Comparison of ENCODE assay signal across 12 cellular contexts in the genomic region with DNA sequence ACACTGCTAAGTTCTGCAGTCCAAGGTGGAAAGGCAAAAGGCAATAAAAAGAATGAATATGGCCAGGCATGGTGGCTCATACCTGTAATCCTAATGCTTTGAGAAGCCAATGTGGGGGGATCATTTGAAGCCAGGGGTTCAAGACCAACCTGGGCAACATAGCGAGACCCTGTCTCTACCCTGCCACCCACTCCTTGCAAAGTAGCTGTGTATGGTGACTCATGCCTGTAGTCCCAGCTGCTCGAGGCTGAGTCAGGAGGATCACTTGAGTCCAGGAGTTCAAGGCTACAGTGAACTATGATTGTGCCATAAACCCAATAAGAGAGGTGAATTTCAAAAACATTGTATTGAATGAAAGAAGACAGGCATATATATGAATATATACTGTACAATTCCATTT. TPM values are rescaled to one million over a fixed set of nuclear protein-coding genes. Genes with fewer than 3 reads are reported as not detected.
DNase-seq lines count a peak whose midpoint lies in the region; ATAC-seq, FAIRE-seq and TF ChIP-seq lines count a peak whose summit lies in the region.
"Had no signal": no experiment of that assay in that cellular context is flagged by ENCODE, and none has a peak within 500 bp of the region (broad histone marks: within the 10 kb centered on the region; RNA-seq: fewer than 3 reads in every experiment).

No MANE protein-coding gene starts in this region.

- H2AFZ ChIP-seq in endothelial cell of umbilical vein (ENCODE audit: low read depth, low read length), result no peak overlapping the region

- H3K36me3 Mint-ChIP-seq in T-cell, result peaks cover 4% of the 10 kb centered on the region
- no peaks in the 10 kb centered on the region for H3K36me3 Mint-ChIP-seq in glutamatergic neuron (ENCODE audit: unreplicated experiment)

- no peaks in the 10 kb centered on the region for H3K27me3 ChIP-seq in endothelial cell of umbilical vein (ENCODE audit: control insufficient read depth in 2 of 2, insufficient read depth in 2 of 2, low read length in 2 of 2)
- H3K27me3 ChIP-seq in skeletal muscle satellite cell (ENCODE audit: control insufficient read depth, insufficient read depth, low read length), result no peaks in the 10 kb centered on the region
- no peaks in the 10 kb centered on the region for H3K27me3 ChIP-seq in WERI-Rb-1 (ENCODE audit: insufficient read depth, low read depth, severe bottlenecking)
- H3K27me3 ChIP-seq: thyroid gland had no signal

- no TSS peak for BruUV-seq in endothelial cell of umbilical vein (replicated peaks; lab: Mats Ljungman, UMichigan)

- H3K4me3 ChIP-seq in endothelial cell of umbilical vein (replicated peaks in 1 of 3; ENCODE audit: insufficient read depth in 1 of 3, low read depth in 1 of 3, low read length in 3 of 3) (peak overlapping the region in 2 of 3 experiments; percentile 93 to 100), skeletal muscle satellite cell (ENCODE audit: low read length) (peak overlapping the region; percentile 90), WERI-Rb-1 (ENCODE audit: low read depth, low read length) (no peak overlapping the region)

- H3K36me3 ChIP-seq in endothelial cell of umbilical vein (ENCODE audit: control insufficient read depth in 2 of 2, extremely low read depth in 1 of 2, insufficient read depth in 2 of 2, low read length in 2 of 2), result peaks cover 0 to 2% of the 10 kb centered on the region in 2 experiments
- peaks cover 9% of the 10 kb centered on the region for H3K36me3 ChIP-seq in skeletal muscle satellite cell (ENCODE audit: insufficient read depth, low read length)
- H3K36me3 ChIP-seq in WERI-Rb-1, result peaks cover 4% of the 10 kb centered on the region; the same call in 1 of the 2 replicates
- H3K36me3 ChIP-seq: thyroid gland had no signal

- H3K27ac Mint-ChIP-seq in T-cell (peak overlapping the region; percentile 69 to 82), glutamatergic neuron (ENCODE audit: unreplicated experiment) (no peak overlapping the region)

- H3K4me2 ChIP-seq in endothelial cell of umbilical vein (ENCODE audit: insufficient read depth, low read length), result peak overlapping the region; percentile 97
- H3K4me2 ChIP-seq in skeletal muscle satellite cell (ENCODE audit: low read length), result peak overlapping the region; percentile 83

- CTCF ChIA-PET in T-cell (lab: Charles Lee) (interaction anchor here (0.6 to 1.6 kb wide), 8 partner anchors 11 to 619 kb away, joined by 3 to 6 read pairs (median 4); no protein-coding TSS in a partner anchor), endothelial cell of umbilical vein (lab: Charles Lee) (interaction anchor here (1.0 to 1.7 kb wide), 6 partner anchors 13 to 605 kb away, joined by 4 to 8 read pairs (median 4); no protein-coding TSS in a partner anchor)

- H4K20me1 ChIP-seq in endothelial cell of umbilical vein (replicated peaks; ENCODE audit: control insufficient read depth, extremely low read depth, insufficient read depth, low read length), result peaks cover 40% of the 10 kb centered on the region

- peaks cover 3% of the 10 kb centered on the region for H3K9me1 ChIP-seq in endothelial cell of umbilical vein (replicated peaks; ENCODE audit: control insufficient read depth, extremely low read depth, insufficient read depth, low read length)

- POLR2A ChIA-PET in T-cell (lab: Charles Lee), result interaction anchor here in 1 of 2 donors (0.6 kb wide), 1 partner anchor 136 kb away, joined by 3 read pairs; no protein-coding TSS in a partner anchor
- POLR2A ChIA-PET in endothelial cell of umbilical vein (lab: Charles Lee), result interaction anchor here (1.0 to 2.0 kb wide), 4 partner anchors 13 to 17 kb away, joined by 3 to 17 read pairs (median 7); partner anchors contain the start of gene MYL12A

- DNase-seq in DMS53 (lab: John Stamatoyannopoulos, UW) (peak; percentile 34), DMS53 treated with DMSO at 0.1 percent for 48 hours (lab: John Stamatoyannopoulos, UW; ENCODE audit: unreplicated experiment) (no peak), T-cell (no peak), endothelial cell of umbilical vein (ENCODE audit: low read depth, low spot score) (no peak), LoVo (ENCODE audit: low spot score) (no peak), glutamatergic neuron (no peak), WERI-Rb-1 (no peak)
- DNase-seq: NCI-H1092, SHP77, thyroid gland had no signal

- H3K27ac ChIP-seq in endothelial cell of umbilical vein (ENCODE audit: insufficient read depth, low read depth, low read length) (no peak overlapping the region), WERI-Rb-1 (no peak overlapping the region)
- H3K27ac ChIP-seq: 22Rv1 had no signal

- FAIRE-seq in endothelial cell of umbilical vein (lab: Jason Lieb, UNC), result no peak

- H3K9ac ChIP-seq in endothelial cell of umbilical vein (replicated peaks; ENCODE audit: extremely low read depth, insufficient read depth, low read length), result no peak overlapping the region
- H3K9ac ChIP-seq in skeletal muscle satellite cell (ENCODE audit: low read depth, low read length), result peak overlapping the region; percentile 98

- H3K27me3 Mint-ChIP-seq in T-cell (no peaks in the 10 kb centered on the region), glutamatergic neuron (ENCODE audit: unreplicated experiment) (peaks cover 8% of the 10 kb centered on the region)

- H3K4me1 Mint-ChIP-seq in T-cell, result peaks cover 80 to 88% (median 83%) of the 10 kb centered on the region in 3 donors
- peaks cover 17% of the 10 kb centered on the region for H3K4me1 Mint-ChIP-seq in glutamatergic neuron (ENCODE audit: low read depth, unreplicated experiment)

- no peak for TF ChIP-seq POLR2A in endothelial cell of umbilical vein (IDR thresholded peaks at IDR 0.05; ENCODE audit: low read depth, low read length)

- TF ChIP-seq CTCF in endothelial cell of umbilical vein (IDR thresholded peaks at IDR 0.05; ENCODE audit: extremely low read depth in 1 of 2, insufficient read depth in 1 of 2, low read depth in 1 of 2, low read length in 2 of 2) (no peak), glutamatergic neuron (IDR thresholded peaks at IDR 0.05; ENCODE audit: partially characterized antibody, unreplicated experiment) (no peak), WERI-Rb-1 (IDR thresholded peaks at IDR 0.05; ENCODE audit: low read depth, low read length) (no peak)

- dilution Hi-C loops in endothelial cell of umbilical vein (cut with MboI; ENCODE audit: extremely low pct_ligation_motif_present, low sequenced_read_pairs), result loop anchor here (25.0 kb wide), 1 partner anchor 198 kb away; the partner anchor contains the start of gene TGIF1

- H3K9me3 ChIP-seq in endothelial cell of umbilical vein (replicated peaks; ENCODE audit: control insufficient read depth, insufficient read depth, low read length), result no peaks in the 10 kb centered on the region
- H3K9me3 ChIP-seq in skeletal muscle satellite cell (replicated peaks; ENCODE audit: low read length), result no peaks in the 10 kb centered on the region
- H3K9me3 ChIP-seq in WERI-Rb-1 (ENCODE audit: severe bottlenecking), result no peaks in the 10 kb centered on the region
- H3K9me3 ChIP-seq: thyroid gland had no signal

- H3K4me1 ChIP-seq in endothelial cell of umbilical vein (ENCODE audit: control insufficient read depth, extremely low read depth, insufficient read depth, low read length) (peaks cover 59% of the 10 kb centered on the region), skeletal muscle satellite cell (ENCODE audit: control insufficient read depth, insufficient read depth, low read length) (peaks cover 63% of the 10 kb centered on the region)

- H3K9me3 Mint-ChIP-seq in T-cell (peaks cover 0 to 5% (median 0%) of the 10 kb centered on the region in 3 donors), glutamatergic neuron (ENCODE audit: unreplicated experiment) (no peaks in the 10 kb centered on the region)

- intact Hi-C loops in endothelial cell of umbilical vein (cut with micrococcal nuclease), result loop anchor here (5.0 kb wide), 4 partner anchors 188 to 528 kb away; partner anchors contain the start of genes LPIN2 and TGIF1

- H3K4me3 Mint-ChIP-seq in T-cell (peak overlapping the region; percentile 97 to 100 (median 97)), glutamatergic neuron (ENCODE audit: unreplicated experiment) (no peak overlapping the region)

- H3K79me2 ChIP-seq in endothelial cell of umbilical vein (ENCODE audit: control insufficient read depth, insufficient read depth, low read length), result peaks cover 76% of the 10 kb centered on the region

- ATAC-seq in T-cell (replicated peaks in 1 of 4), result no peak

RNA-seq across cellular contexts. Expression of gene MYL12B, which starts 2.4 kb away (rescaled TPM):
- total RNA-seq in T-cell (100 to 1,000 TPM; 159 to 241 (median 206) TPM), endothelial cell of umbilical vein (634 and 638 TPM in 2 replicates), glutamatergic neuron (ENCODE audit: unreplicated experiment) (123 TPM)
- polyA plus RNA-seq in endothelial cell of umbilical vein, result 681 and 724 TPM in 2 replicates
- polyA plus RNA-seq in endothelial cell of umbilical vein (2011; cell fraction: cytosol; rRNA removed), result 1,207 and 1,302 TPM in 2 replicates
- 415 and 445 TPM in 2 replicates for polyA plus RNA-seq in endothelial cell of umbilical vein (2011; cell fraction: nucleus; rRNA removed)
- polyA plus RNA-seq in endothelial cell of umbilical vein (2012), result 703 and 1,019 TPM in 2 replicates
- polyA minus RNA-seq in endothelial cell of umbilical vein, result 483 and 580 TPM in 2 replicates
- polyA minus RNA-seq in endothelial cell of umbilical vein (2011; cell fraction: cytosol; rRNA and poly(A)+ RNA removed), result 115 TPM
- polyA minus RNA-seq in endothelial cell of umbilical vein (2011; cell fraction: nucleus; rRNA and poly(A)+ RNA removed), result 85.9 and 87.1 TPM in 2 replicates
- total RNA-seq in skeletal muscle satellite cell (2012; rRNA removed), result 294 and 299 TPM in 2 replicates

RNA-seq across cellular contexts. Expression of gene MYL12A, which starts 16.8 kb away (rescaled TPM):
- total RNA-seq in T-cell (100 to 1,000 TPM; 390 to 456 (median 437) TPM), endothelial cell of umbilical vein (793 and 796 TPM in 2 replicates), glutamatergic neuron (ENCODE audit: unreplicated experiment) (175 TPM)
- polyA plus RNA-seq in endothelial cell of umbilical vein, result 532 and 597 TPM in 2 replicates
- polyA plus RNA-seq in endothelial cell of umbilical vein (2011; cell fraction: cytosol; rRNA removed), result 814 and 900 TPM in 2 replicates
- polyA plus RNA-seq in endothelial cell of umbilical vein (2011; cell fraction: nucleus; rRNA removed), result 350 and 406 TPM in 2 replicates
- 760 and 962 TPM in 2 replicates for polyA plus RNA-seq in endothelial cell of umbilical vein (2012)
- polyA minus RNA-seq in endothelial cell of umbilical vein, result 489 and 516 TPM in 2 replicates
- 117 TPM for polyA minus RNA-seq in endothelial cell of umbilical vein (2011; cell fraction: cytosol; rRNA and poly(A)+ RNA removed)
- 214 and 242 TPM in 2 replicates for polyA minus RNA-seq in endothelial cell of umbilical vein (2011; cell fraction: nucleus; rRNA and poly(A)+ RNA removed)
- 426 and 583 TPM in 2 replicates for total RNA-seq in skeletal muscle satellite cell (2012; rRNA removed)

RNA-seq across cellular contexts. Expression of gene MYOM1, which starts 44.6 kb away (rescaled TPM):
- total RNA-seq in T-cell (1 to 10 TPM in 4 of 5 donors, under 1 TPM in 1; 0.98 to 7.0 (median 1.9) TPM), endothelial cell of umbilical vein (not detected in 2 replicates), glutamatergic neuron (ENCODE audit: unreplicated experiment) (1.3 TPM)
- polyA plus RNA-seq in endothelial cell of umbilical vein, result 0.05 and 0.08 TPM in 2 replicates
- 0.05 and 0.07 TPM in 2 replicates for polyA plus RNA-seq in endothelial cell of umbilical vein (2011; cell fraction: cytosol; rRNA removed)
- 0.05 and 0.29 TPM in 2 replicates for polyA plus RNA-seq in endothelial cell of umbilical vein (2011; cell fraction: nucleus; rRNA removed)
- 0.15 and 0.33 TPM in 2 replicates for polyA plus RNA-seq in endothelial cell of umbilical vein (2012)
- polyA minus RNA-seq in endothelial cell of umbilical vein, result not detected in 2 replicates
- not detected for polyA minus RNA-seq in endothelial cell of umbilical vein (2011; cell fraction: cytosol; rRNA and poly(A)+ RNA removed)
- polyA minus RNA-seq in endothelial cell of umbilical vein (2011; cell fraction: nucleus; rRNA and poly(A)+ RNA removed), result not detected in 2 replicates
- 0.51 and 0.87 TPM in 2 replicates for total RNA-seq in skeletal muscle satellite cell (2012; rRNA removed)
